Comparison of ENCODE assay signal across 21 cellular contexts in the genomic region with DNA sequence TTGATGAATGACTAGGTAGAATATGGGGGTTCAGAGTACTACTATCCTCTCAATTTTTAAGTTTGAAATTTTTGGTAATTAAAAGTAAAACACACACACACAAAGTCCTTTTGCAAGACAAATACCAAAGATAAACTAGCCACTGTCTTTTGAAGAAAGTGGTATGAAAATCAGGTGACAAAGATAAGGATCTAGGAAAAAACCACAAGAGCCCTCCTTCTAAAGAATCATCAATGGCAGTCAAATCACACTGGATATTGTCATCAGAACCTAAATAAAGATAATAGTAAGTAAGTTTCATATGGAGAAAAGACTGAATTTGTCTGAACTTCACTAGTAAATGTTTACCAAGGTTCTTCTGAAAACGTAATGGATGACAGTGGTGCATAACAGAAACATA. TPM values are rescaled to one million over a fixed set of nuclear protein-coding genes. Genes with fewer than 3 reads are reported as not detected.
DNase-seq lines count a peak whose midpoint lies in the region; ATAC-seq and FAIRE-seq lines count a peak whose summit lies in the region.
"Had no signal": no experiment of that assay in that cellular context is flagged by ENCODE, and none has a peak within 500 bp of the region (broad histone marks: within the 10 kb centered on the region; RNA-seq: fewer than 3 reads in every experiment).

No MANE protein-coding gene starts in this region.

- H3K23ac ChIP-seq in mesendoderm (ENCODE audit: low read length) = no peak overlapping the region

- H3K18ac ChIP-seq in mesendoderm (ENCODE audit: low read length) = no peak overlapping the region

- no peak overlapping the region for H4K8ac ChIP-seq in mesendoderm (ENCODE audit: low read depth, low read length)

- peaks cover 12% of the 10 kb centered on the region for H3K4me1 Mint-ChIP-seq in activated naive CD4-positive, alpha-beta T cell treated with anti-CD3 and anti-CD28 coated beads, Interleukin-2, amount 10 ng/mL, durations not matched to agents 7 days and 5 days
- H3K4me1 Mint-ChIP-seq: GM23338 had no signal

- H2BK5ac ChIP-seq in mesendoderm (ENCODE audit: low read length) = no peak overlapping the region

- no peak overlapping the region for H2BK120ac ChIP-seq in mesendoderm (ENCODE audit: low read depth, low read length)

- H3K56ac ChIP-seq in mesendoderm (ENCODE audit: low read length) = no peak overlapping the region

- H3K79me1 ChIP-seq in mesendoderm (ENCODE audit: low read length) = no peaks in the 10 kb centered on the region

- intact Hi-C loops in cardiac septum (cut with DNase I) = no loop called here

- DNase-seq in activated naive CD4-positive, alpha-beta T cell treated with anti-CD3 and anti-CD28 coated beads, Interleukin-2, amount 10 ng/mL, durations not matched to agents 7 days and 5 days = no peak
- DNase-seq in activated naive CD4-positive, alpha-beta T cell treated with Interleukin-2 at 50 U/mL for 16 hours = no peak
- no peak for DNase-seq in GM19239 (ENCODE audit: insufficient read length, low spot score)
- peak; percentile 9 for DNase-seq in OCI-M1 (lab: John Stamatoyannopoulos, UW)
- DNase-seq in mesendoderm = peak; percentile 19
- DNase-seq in cardiac septum (ENCODE audit: low spot score) = no peak
- DNase-seq: Calu3; CD8-positive, alpha-beta T cell; DMS53; HCEC 1CT; IMR-90 had no signal

- H3K36me3 Mint-ChIP-seq in activated naive CD4-positive, alpha-beta T cell treated with anti-CD3 and anti-CD28 coated beads, Interleukin-2, amount 10 ng/mL, durations not matched to agents 7 days and 5 days = peaks cover 28% of the 10 kb centered on the region

- FAIRE-seq in GM19239 (lab: Jason Lieb, UNC) = peak; percentile 54
- FAIRE-seq: G401.6, GM12891, H54 had no signal

- H3K9me3 Mint-ChIP-seq in activated naive CD4-positive, alpha-beta T cell treated with anti-CD3 and anti-CD28 coated beads, Interleukin-2, amount 10 ng/mL, durations not matched to agents 7 days and 5 days = no peaks in the 10 kb centered on the region
- H3K9me3 Mint-ChIP-seq: CD8-positive, alpha-beta T cell; GM23338 had no signal

- no peak overlapping the region for H3K4ac ChIP-seq in mesendoderm (ENCODE audit: low read depth, low read length)

- H3K4me3 Mint-ChIP-seq in activated naive CD4-positive, alpha-beta T cell treated with anti-CD3 and anti-CD28 coated beads, Interleukin-2, amount 10 ng/mL, durations not matched to agents 7 days and 5 days = no peak overlapping the region
- H3K4me3 Mint-ChIP-seq: B cell; CD8-positive, alpha-beta T cell; GM23338 had no signal

- H3K4me2 ChIP-seq in mesendoderm (ENCODE audit: low read length) = no peak overlapping the region
- H3K4me2 ChIP-seq: BLaER1 treated with 17β-estradiol and CSF1 and Interleukin-3, amounts not matched to agents 10 nM and 100 nM; GM23338 had no signal

- CTCF ChIA-PET in activated naive CD4-positive, alpha-beta T cell treated with anti-CD3 and anti-CD28 coated beads, Interleukin-2, amount 10 ng/mL, durations not matched to agents 7 days and 5 days (lab: Charles Lee) = no interaction called here

- peak overlapping the region; percentile 33 for H3K27ac Mint-ChIP-seq in activated naive CD4-positive, alpha-beta T cell treated with anti-CD3 and anti-CD28 coated beads, Interleukin-2, amount 10 ng/mL, durations not matched to agents 7 days and 5 days
- H3K27ac Mint-ChIP-seq: B cell; CD8-positive, alpha-beta T cell; GM23338 had no signal

- no peaks in the 10 kb centered on the region for H3K4me1 ChIP-seq in mesendoderm (ENCODE audit: control insufficient read depth, low read depth, low read length)
- H3K4me1 ChIP-seq: BLaER1 treated with 17β-estradiol and CSF1 and Interleukin-3, amounts not matched to agents 10 nM and 100 nM had no signal

- H2BK15ac ChIP-seq in mesendoderm (replicated peaks; ENCODE audit: low read depth) = no peak overlapping the region

- H3K27me3 Mint-ChIP-seq in activated naive CD4-positive, alpha-beta T cell treated with anti-CD3 and anti-CD28 coated beads, Interleukin-2, amount 10 ng/mL, durations not matched to agents 7 days and 5 days = no peaks in the 10 kb centered on the region
- H3K27me3 Mint-ChIP-seq: B cell had no signal

- H3K9ac ChIP-seq in mesendoderm (ENCODE audit: low read length) = no peak overlapping the region
- H3K9ac ChIP-seq: BLaER1 treated with 17β-estradiol and CSF1 and Interleukin-3, amounts not matched to agents 10 nM and 100 nM had no signal

- H2AK5ac ChIP-seq in mesendoderm (ENCODE audit: low read length) = no peak overlapping the region

- no CpG with 5 or more reads among the region's 1 CpG for WGBS in mesendoderm (ENCODE audit: extremely low coverage, insufficient coverage, low lambda C conversion rate)

- H3K4me3 ChIP-seq in mesendoderm (ENCODE audit: low read length) = no peak overlapping the region
- H3K4me3 ChIP-seq: BLaER1 treated with 17β-estradiol and CSF1 and Interleukin-3, amounts not matched to agents 10 nM and 100 nM; GM23338 had no signal

- no peak overlapping the region for H4K5ac ChIP-seq in mesendoderm (ENCODE audit: low read length)

- H3K27me3 ChIP-seq in mesendoderm (ENCODE audit: insufficient read depth, low read length, poor library complexity) = no peaks in the 10 kb centered on the region
- H3K27me3 ChIP-seq: BLaER1 treated with 17β-estradiol and CSF1 and Interleukin-3, amounts not matched to agents 10 nM and 100 nM had no signal

- no peak overlapping the region for H3K27ac ChIP-seq in mesendoderm (ENCODE audit: low read depth, low read length)
- H3K27ac ChIP-seq: BLaER1 treated with 17β-estradiol and CSF1 and Interleukin-3, amounts not matched to agents 10 nM and 100 nM; HL-60 had no signal

- no peaks in the 10 kb centered on the region for H3K36me3 ChIP-seq in mesendoderm (ENCODE audit: control insufficient read depth, insufficient read depth, low read length)

- no peaks in the 10 kb centered on the region for H3K79me2 ChIP-seq in mesendoderm (ENCODE audit: control insufficient read depth, insufficient read depth, low read length)

- ATAC-seq in GM18517 (IDR thresholded peaks at IDR 0.05; ENCODE audit: unreplicated experiment) = no peak
- ATAC-seq: CD8-positive, alpha-beta T cell; GM23338 had no signal

RNA-seq across cellular contexts. Expression of gene HK3, which starts 30.5 kb away (rescaled TPM):
- not detected for polyA plus RNA-seq in mesendoderm (2013, experiment 1 of 2)
- not detected for polyA plus RNA-seq in mesendoderm (2013, experiment 2 of 2)
- total RNA-seq in cardiac septum = 4.3 TPM
- total RNA-seq: A172; CD8-positive, alpha-beta T cell; GM23338; HT1080; IMR-90 had no signal
- polyA plus RNA-seq: GM23338, IMR-90 had no signal

Comparison
In these comparisons a context has a peak if more than half of its experiments do, and no peak if none do; other contexts are left out.
1. DNase-seq: peak in OCI-M1 (single experiment) and mesendoderm (single experiment); none in activated naive CD4-positive, alpha-beta T cell treated with anti-CD3 and anti-CD28 coated beads, Interleukin-2, amount 10 ng/mL, durations not matched to agents 7 days and 5 days (single experiment), activated naive CD4-positive, alpha-beta T cell treated with Interleukin-2 at 50 U/mL for 16 hours (single experiment), GM19239 (single experiment) and cardiac septum (single experiment).